9 cellular contexts compared by ENCODE assay signal in genomic region chr11:126140932-126141291, GRCh38.
DNase-seq lines count a peak whose midpoint lies in the region; ATAC-seq and TF ChIP-seq lines count a peak whose summit lies in the region.
"Had no signal": no experiment of that assay in that cellular context is flagged by ENCODE, and none has a peak within 500 bp of the region (broad histone marks: within the 10 kb centered on the region; RNA-seq: fewer than 3 reads in every experiment).

No MANE protein-coding gene starts in this region.

- H3K4me3 ChIP-seq in fibroblast of pulmonary artery (replicated peaks; ENCODE audit: low read depth, low read length) (no peak overlapping the region), prostate gland (no peak overlapping the region)

- no peaks in the 10 kb centered on the region for H3K9me3 ChIP-seq in prostate gland

- H3K4me1 ChIP-seq in prostate gland (replicated peaks), result no peaks in the 10 kb centered on the region

- no peaks in the 10 kb centered on the region for H3K36me3 ChIP-seq in prostate gland

- no peak for TF ChIP-seq POLR2A in prostate gland (IDR thresholded peaks at IDR 0.05)

- peak; percentile 55 for DNase-seq in DMS79 (lab: John Stamatoyannopoulos, UW)
- DNase-seq in NCI-H446 treated with DMSO at 0.1 percent for 48 hours (lab: John Stamatoyannopoulos, UW), result peak; percentile 50
- peak; percentile 57 for DNase-seq in fibroblast of pulmonary artery (ENCODE audit: low read depth)
- peak; percentile 78 for DNase-seq in prostate gland (ENCODE audit: low spot score)
- no peak for DNase-seq in stimulated activated CD4-positive, alpha-beta T cell treated with anti-CD3 and anti-CD28 coated beads, Interleukin-4, amount 100 ng/mL, for 4 hours
- no peak for DNase-seq in GF-D8 (lab: John Stamatoyannopoulos, UW)
- DNase-seq: T-helper 1 cell had no signal

- 9% methylated on average over 7 of the region's 7 CpGs for WGBS in prostate gland

- intact Hi-C loops in prostate gland (cut with DNase I), result no loop called here

- ATAC-seq in GM18517 (IDR thresholded peaks at IDR 0.05; ENCODE audit: unreplicated experiment), result no peak
- no peak for ATAC-seq in HG03521 (IDR thresholded peaks at IDR 0.05; ENCODE audit: unreplicated experiment)

- H3K27me3 ChIP-seq in prostate gland (replicated peaks; ENCODE audit: insufficient read depth), result no peaks in the 10 kb centered on the region

- H3K27ac ChIP-seq in prostate gland, result no peak overlapping the region

- no peak for TF ChIP-seq CTCF in fibroblast of pulmonary artery (IDR thresholded peaks at IDR 0.05; ENCODE audit: low read length, missing control alignments)
- TF ChIP-seq CTCF in prostate gland (IDR thresholded peaks at IDR 0.05), result no peak

Comparison
In these comparisons a context has a peak if more than half of its experiments do, and no peak if none do; other contexts are left out.
1. DNase-seq: peak in DMS79 (single experiment), NCI-H446 treated with DMSO at 0.1 percent for 48 hours (single experiment), fibroblast of pulmonary artery (single experiment) and prostate gland (single experiment); none in stimulated activated CD4-positive, alpha-beta T cell treated with anti-CD3 and anti-CD28 coated beads, Interleukin-4, amount 100 ng/mL, for 4 hours (0 of 2) and GF-D8 (single experiment).